In genomic region chr9:908806-909205, GRCh38 we compare ENCODE assay signal across 19 cellular contexts.
DNase-seq lines count a peak whose midpoint lies in the region; ATAC-seq and TF ChIP-seq lines count a peak whose summit lies in the region.
"Had no signal": no experiment of that assay in that cellular context is flagged by ENCODE, and none has a peak within 500 bp of the region (broad histone marks: within the 10 kb centered on the region; RNA-seq: fewer than 3 reads in every experiment).

No MANE protein-coding gene starts in this region.

- no peaks in the 10 kb centered on the region for H3K4me1 ChIP-seq in ES-I3 (ENCODE audit: insufficient read depth, low read length)
- H3K4me1 ChIP-seq in iPS-15b (ENCODE audit: control insufficient read depth, insufficient read depth, low read length), result peaks cover 9% of the 10 kb centered on the region
- H3K4me1 ChIP-seq in mesendoderm (ENCODE audit: control insufficient read depth, low read depth, low read length), result no peaks in the 10 kb centered on the region

- H2BK15ac ChIP-seq in mesendoderm (replicated peaks; ENCODE audit: low read depth), result no peak overlapping the region

- no peak overlapping the region for H4K5ac ChIP-seq in mesendoderm (ENCODE audit: low read length)

- H4K8ac ChIP-seq in mesendoderm (ENCODE audit: low read depth, low read length), result no peak overlapping the region

- H3K36me3 ChIP-seq in ES-I3 (ENCODE audit: insufficient read depth, low read length) (no peaks in the 10 kb centered on the region), iPS-15b (ENCODE audit: control insufficient read depth, insufficient read depth, low read length) (no peaks in the 10 kb centered on the region), mesendoderm (ENCODE audit: control insufficient read depth, insufficient read depth, low read length) (no peaks in the 10 kb centered on the region)

- H3K4me3 Mint-ChIP-seq in WTC11, result peak overlapping the region; percentile 60

- H3K4me3 ChIP-seq in iPS-15b (ENCODE audit: low read depth, low read length), result peak overlapping the region; percentile 40
- no peak overlapping the region for H3K4me3 ChIP-seq in mesendoderm (ENCODE audit: low read length)
- H3K4me3 ChIP-seq: PC-9 had no signal

- H3K4me2 ChIP-seq in mesendoderm (ENCODE audit: low read length), result peak overlapping the region; percentile 4
- H3K4me2 ChIP-seq: PC-9 had no signal

- H3K9me3 ChIP-seq in ES-I3 (ENCODE audit: control insufficient read depth, insufficient read depth, low read length) (no peaks in the 10 kb centered on the region), iPS-15b (ENCODE audit: control insufficient read depth, insufficient read depth, low read length) (no peaks in the 10 kb centered on the region)

- DNase-seq in WTC11 (ENCODE audit: low spot score) (peak; percentile 39), mesendoderm (peak; percentile 19), Kasumi-1 (lab: John Stamatoyannopoulos, UW) (no peak)
- no peak for DNase-seq in activated naive CD4-positive, alpha-beta T cell (lab: John Stamatoyannopoulos, UW)
- DNase-seq: AML-193, DMS79 treated with DMSO at 0.1 percent for 48 hours, NCI-H1048, NCI-H1436, NCI-H1930, NCI-H226, NCI-H524, PC-9 had no signal

- H3K18ac ChIP-seq in mesendoderm (ENCODE audit: low read length), result no peak overlapping the region

- no peaks in the 10 kb centered on the region for H3K9me3 Mint-ChIP-seq in WTC11

- H2AK5ac ChIP-seq in mesendoderm (ENCODE audit: low read length), result no peak overlapping the region

- H3K36me3 Mint-ChIP-seq in WTC11, result no peaks in the 10 kb centered on the region

- peak overlapping the region; percentile 9 for H3K27ac Mint-ChIP-seq in WTC11
- H3K27ac Mint-ChIP-seq: CD14-positive monocyte had no signal

- no CpG with 5 or more reads among the region's 9 CpGs for WGBS in mesendoderm (ENCODE audit: extremely low coverage, insufficient coverage, low lambda C conversion rate)

- H3K27ac ChIP-seq in mesendoderm (ENCODE audit: low read depth, low read length), result no peak overlapping the region
- H3K27ac ChIP-seq: 22Rv1, PC-9 had no signal

- TF ChIP-seq CTCF in WTC11 (IDR thresholded peaks at IDR 0.05), result no peak

- H3K27me3 ChIP-seq in iPS-15b (ENCODE audit: control insufficient read depth, insufficient read depth, low read length) (peaks cover 5% of the 10 kb centered on the region), mesendoderm (ENCODE audit: insufficient read depth, low read length, poor library complexity) (no peaks in the 10 kb centered on the region)

- H3K4ac ChIP-seq in mesendoderm (ENCODE audit: low read depth, low read length), result no peak overlapping the region

- H2BK5ac ChIP-seq in mesendoderm (ENCODE audit: low read length), result no peak overlapping the region

- ATAC-seq in WTC11 (peak; percentile 80), GM21576 (IDR thresholded peaks at IDR 0.05; ENCODE audit: unreplicated experiment) (no peak), GM19463 (IDR thresholded peaks at IDR 0.05; ENCODE audit: unreplicated experiment) (no peak)
- ATAC-seq: HCT116 had no signal

- no peak overlapping the region for H2BK120ac ChIP-seq in mesendoderm (ENCODE audit: low read depth, low read length)

- peak overlapping the region; percentile 17; the same call in 1 of the 2 replicates for H3K9ac ChIP-seq in ES-I3 (ENCODE audit: low read depth, low read length)
- no peak overlapping the region for H3K9ac ChIP-seq in iPS-15b (ENCODE audit: low read depth, low read length)
- peak overlapping the region; percentile 1 for H3K9ac ChIP-seq in mesendoderm (ENCODE audit: low read length)

- no peaks in the 10 kb centered on the region for H3K79me2 ChIP-seq in mesendoderm (ENCODE audit: control insufficient read depth, insufficient read depth, low read length)

- H3K23ac ChIP-seq in mesendoderm (ENCODE audit: low read length), result no peak overlapping the region

- H3K4me1 Mint-ChIP-seq in WTC11, result peaks cover 42% of the 10 kb centered on the region

- POLR2A ChIA-PET in WTC11 (lab: Charles Lee), result no interaction called here

- no peaks in the 10 kb centered on the region for H3K79me1 ChIP-seq in mesendoderm (ENCODE audit: low read length)

- H3K56ac ChIP-seq in mesendoderm (ENCODE audit: low read length), result peak overlapping the region; percentile 54

- no peaks in the 10 kb centered on the region for H3K27me3 Mint-ChIP-seq in WTC11 (ENCODE audit: low read depth)

- CTCF ChIA-PET in WTC11 (lab: Charles Lee), result interaction anchor here (0.6 to 4.7 kb wide), 13 partner anchors 9 to 101 kb away, joined by 3 to 43 read pairs (median 5); partner anchors contain the start of gene DMRT3

TF ChIP-seq in WTC11, 78 proteins besides CTCF, POLR2A, EP300 and RAD21:
- TF ChIP-seq ZNF423 (CRISPR knock-in tag; IDR thresholded peaks at IDR 0.05) (0 out of 2 replicates have a peak, but pooled peaks have one; percentile 12), JAZF1 (CRISPR knock-in tag; IDR thresholded peaks at IDR 0.05) (no peak), SP1 (CRISPR knock-in tag; conservative IDR thresholded peaks at IDR 0.05) (peak; percentile 17; the same call in 1 of the 2 replicates), PRRX2 (CRISPR knock-in tag; IDR thresholded peaks at IDR 0.05) (no peak)

Comparison
In these comparisons a context has a peak if more than half of its experiments do, and no peak if none do; other contexts are left out.
1. DNase-seq: peak in WTC11 (single experiment) and mesendoderm (single experiment); none in Kasumi-1 (0 of 2) and activated naive CD4-positive, alpha-beta T cell (0 of 4).